In genomic region chr3:99720985-99721632, GRCh38 we compare ENCODE assay signal across 1 cellular context.
A peak's percentile ranks its signal among the peaks of the same experiment; 100 is the strongest.
TF ChIP-seq lines count a peak whose summit lies in the region.

No MANE protein-coding gene starts in this region.

TF ChIP-seq in HEK293, 187 proteins besides CTCF, POLR2A, EP300 and RAD21 (continued from another document):
- TF ChIP-seq, protein P1, sequence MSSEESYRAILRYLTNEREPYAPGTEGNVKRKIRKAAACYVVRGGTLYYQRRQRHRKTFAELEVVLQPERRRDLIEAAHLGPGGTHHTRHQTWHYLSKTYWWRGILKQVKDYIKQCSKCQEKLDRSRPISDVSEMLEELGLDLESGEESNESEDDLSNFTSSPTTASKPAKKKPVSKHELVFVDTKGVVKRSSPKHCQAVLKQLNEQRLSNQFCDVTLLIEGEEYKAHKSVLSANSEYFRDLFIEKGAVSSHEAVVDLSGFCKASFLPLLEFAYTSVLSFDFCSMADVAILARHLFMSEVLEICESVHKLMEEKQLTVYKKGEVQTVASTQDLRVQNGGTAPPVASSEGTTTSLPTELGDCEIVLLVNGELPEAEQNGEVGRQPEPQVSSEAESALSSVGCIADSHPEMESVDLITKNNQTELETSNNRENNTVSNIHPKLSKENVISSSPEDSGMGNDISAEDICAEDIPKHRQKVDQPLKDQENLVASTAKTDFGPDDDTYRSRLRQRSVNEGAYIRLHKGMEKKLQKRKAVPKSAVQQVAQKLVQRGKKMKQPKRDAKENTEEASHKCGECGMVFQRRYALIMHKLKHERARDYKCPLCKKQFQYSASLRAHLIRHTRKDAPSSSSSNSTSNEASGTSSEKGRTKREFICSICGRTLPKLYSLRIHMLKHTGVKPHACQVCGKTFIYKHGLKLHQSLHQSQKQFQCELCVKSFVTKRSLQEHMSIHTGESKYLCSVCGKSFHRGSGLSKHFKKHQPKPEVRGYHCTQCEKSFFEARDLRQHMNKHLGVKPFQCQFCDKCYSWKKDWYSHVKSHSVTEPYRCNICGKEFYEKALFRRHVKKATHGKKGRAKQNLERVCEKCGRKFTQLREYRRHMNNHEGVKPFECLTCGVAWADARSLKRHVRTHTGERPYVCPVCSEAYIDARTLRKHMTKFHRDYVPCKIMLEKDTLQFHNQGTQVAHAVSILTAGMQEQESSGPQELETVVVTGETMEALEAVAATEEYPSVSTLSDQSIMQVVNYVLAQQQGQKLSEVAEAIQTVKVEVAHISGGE (tag by site-specific recombination; conservative IDR thresholded peaks at IDR 0.05; ENCODE audit: low read depth): no peak
- TF ChIP-seq ZNF670 (tag by site-specific recombination; IDR thresholded peaks at IDR 0.05; ENCODE audit: low read depth) (no peak), ZNF501 (tag by site-specific recombination; IDR thresholded peaks at IDR 0.05) (no peak), ZNF248 (tag by site-specific recombination; IDR thresholded peaks at IDR 0.05) (no peak), PRDM2 (tag by site-specific recombination; IDR thresholded peaks at IDR 0.05; ENCODE audit: borderline replicate concordance) (no peak), ZNF654 (tag by site-specific recombination; IDR thresholded peaks at IDR 0.05; ENCODE audit: low read depth) (no peak), ZNF585B (tag by site-specific recombination; IDR thresholded peaks at IDR 0.05) (no peak), PRDM10 (tag by site-specific recombination; IDR thresholded peaks at IDR 0.05) (peak; percentile 65), MZF1 (tag by site-specific recombination; IDR thresholded peaks at IDR 0.05; ENCODE audit: borderline replicate concordance) (0 out of 2 replicates have a peak, but pooled peaks have one; percentile 25), ZNF596 (tag by site-specific recombination; IDR thresholded peaks at IDR 0.05) (no peak), OSR2 (tag by site-specific recombination; IDR thresholded peaks at IDR 0.05) (no peak), ZNF416 (tag by site-specific recombination; IDR thresholded peaks at IDR 0.05) (no peak), PRDM1 (tag by site-specific recombination; IDR thresholded peaks at IDR 0.05) (peak; percentile 91), BCL11A (tag by site-specific recombination; IDR thresholded peaks at IDR 0.05; ENCODE audit: low read depth) (no peak), ZNF521 (tag by site-specific recombination; IDR thresholded peaks at IDR 0.05) (no peak), ZIC2 (tag by site-specific recombination; IDR thresholded peaks at IDR 0.05) (no peak), SCRT2 (tag by site-specific recombination; IDR thresholded peaks at IDR 0.05) (no peak), YY1 (tag by site-specific recombination; IDR thresholded peaks at IDR 0.05) (no peak), ZFP37 (tag by site-specific recombination; IDR thresholded peaks at IDR 0.05) (no peak), ZBTB10 (tag by site-specific recombination; IDR thresholded peaks at IDR 0.05) (no peak), FEZF1 (tag by site-specific recombination; IDR thresholded peaks at IDR 0.05) (peak; percentile 85), YY2 (tag by site-specific recombination; IDR thresholded peaks at IDR 0.05) (no peak), KLF10 (tag by site-specific recombination; IDR thresholded peaks at IDR 0.05) (no peak), KLF1 (tag by site-specific recombination; IDR thresholded peaks at IDR 0.05) (no peak), TRIM28 (IDR thresholded peaks at IDR 0.05; ENCODE audit: borderline replicate concordance, low read length) (no peak), ZNF555 (tag by site-specific recombination; conservative IDR thresholded peaks at IDR 0.05) (no peak), ZXDB (tag by site-specific recombination; IDR thresholded peaks at IDR 0.05) (no peak)
- TF ChIP-seq, protein P2, sequence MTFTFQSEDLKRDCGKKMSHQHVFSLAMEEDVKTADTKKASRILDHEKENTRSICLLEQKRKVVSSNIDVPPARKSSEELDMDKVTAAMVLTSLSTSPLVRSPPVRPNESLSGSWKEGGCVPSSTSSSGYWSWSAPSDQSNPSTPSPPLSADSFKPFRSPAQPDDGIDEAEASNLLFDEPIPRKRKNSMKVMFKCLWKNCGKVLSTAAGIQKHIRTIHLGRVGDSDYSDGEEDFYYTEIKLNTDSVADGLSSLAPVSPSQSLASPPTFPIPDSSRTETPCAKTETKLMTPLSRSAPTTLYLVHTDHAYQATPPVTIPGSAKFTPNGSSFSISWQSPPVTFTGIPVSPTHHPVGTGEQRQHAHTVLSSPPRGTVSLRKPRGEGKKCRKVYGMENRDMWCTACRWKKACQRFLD (tag by site-specific recombination; IDR thresholded peaks at IDR 0.05): no peak
- TF ChIP-seq, protein P3, sequence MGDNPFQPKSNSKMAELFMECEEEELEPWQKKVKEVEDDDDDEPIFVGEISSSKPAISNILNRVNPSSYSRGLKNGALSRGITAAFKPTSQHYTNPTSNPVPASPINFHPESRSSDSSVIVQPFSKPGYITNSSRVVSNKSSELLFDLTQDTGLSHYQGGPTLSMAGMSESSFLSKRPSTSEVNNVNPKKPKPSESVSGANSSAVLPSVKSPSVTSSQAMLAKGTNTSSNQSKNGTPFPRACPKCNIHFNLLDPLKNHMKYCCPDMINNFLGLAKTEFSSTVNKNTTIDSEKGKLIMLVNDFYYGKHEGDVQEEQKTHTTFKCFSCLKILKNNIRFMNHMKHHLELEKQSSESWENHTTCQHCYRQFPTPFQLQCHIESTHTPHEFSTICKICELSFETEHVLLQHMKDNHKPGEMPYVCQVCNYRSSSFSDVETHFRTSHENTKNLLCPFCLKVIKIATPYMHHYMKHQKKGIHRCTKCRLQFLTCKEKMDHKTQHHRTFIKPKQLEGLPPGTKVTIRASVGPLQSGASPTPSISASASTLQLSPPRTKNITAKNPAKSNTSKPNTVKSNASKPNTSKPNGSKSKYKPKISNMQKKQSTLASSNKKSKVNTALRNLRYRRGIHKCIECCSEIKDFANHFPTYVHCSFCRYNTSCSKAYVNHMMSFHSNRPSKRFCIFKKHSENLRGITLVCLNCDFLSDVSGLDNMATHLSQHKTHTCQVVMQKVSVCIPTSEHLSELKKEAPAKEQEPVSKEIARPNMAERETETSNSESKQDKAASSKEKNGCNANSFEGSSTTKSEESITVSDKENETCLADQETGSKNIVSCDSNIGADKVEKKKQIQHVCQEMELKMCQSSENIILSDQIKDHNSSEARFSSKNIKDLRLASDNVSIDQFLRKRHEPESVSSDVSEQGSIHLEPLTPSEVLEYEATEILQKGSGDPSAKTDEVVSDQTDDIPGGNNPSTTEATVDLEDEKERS (tag by site-specific recombination; IDR thresholded peaks at IDR 0.05): no peak
- TF ChIP-seq, protein P4, sequence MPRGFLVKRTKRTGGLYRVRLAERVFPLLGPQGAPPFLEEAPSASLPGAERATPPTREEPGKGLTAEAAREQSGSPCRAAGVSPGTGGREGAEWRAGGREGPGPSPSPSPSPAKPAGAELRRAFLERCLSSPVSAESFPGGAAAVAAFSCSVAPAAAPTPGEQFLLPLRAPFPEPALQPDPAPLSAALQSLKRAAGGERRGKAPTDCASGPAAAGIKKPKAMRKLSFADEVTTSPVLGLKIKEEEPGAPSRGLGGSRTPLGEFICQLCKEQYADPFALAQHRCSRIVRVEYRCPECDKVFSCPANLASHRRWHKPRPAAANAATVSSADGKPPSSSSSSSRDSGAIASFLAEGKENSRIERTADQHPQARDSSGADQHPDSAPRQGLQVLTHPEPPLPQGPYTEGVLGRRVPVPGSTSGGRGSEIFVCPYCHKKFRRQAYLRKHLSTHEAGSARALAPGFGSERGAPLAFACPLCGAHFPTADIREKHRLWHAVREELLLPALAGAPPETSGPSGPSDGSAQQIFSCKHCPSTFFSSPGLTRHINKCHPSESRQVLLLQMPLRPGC (tag by site-specific recombination; IDR thresholded peaks at IDR 0.05): no peak
